In genomic region chr19:7427944-7428343, GRCh38 we compare ENCODE assay signal across 15 cellular contexts.
A peak's percentile ranks its signal among the peaks of the same experiment; 100 is the strongest.
DNase-seq lines count a peak whose midpoint lies in the region; ATAC-seq and TF ChIP-seq lines count a peak whose summit lies in the region.
"Had no signal": no experiment of that assay in that cellular context is flagged by ENCODE, and none has a peak within 500 bp of the region (broad histone marks: within the 10 kb centered on the region; RNA-seq: fewer than 3 reads in every experiment).

No MANE protein-coding gene starts in this region.

- H3K27me3 ChIP-seq in uterus: no peaks in the 10 kb centered on the region
- H3K27me3 ChIP-seq: BLaER1 treated with 17β-estradiol and CSF1 and Interleukin-3, amounts not matched to agents 10 nM and 100 nM; brain microvascular endothelial cell; gastrocnemius medialis; transverse colon had no signal

- no peak for TF ChIP-seq CTCF in WTC11 (IDR thresholded peaks at IDR 0.05)
- no peak for TF ChIP-seq CTCF in fibroblast of villous mesenchyme (IDR thresholded peaks at IDR 0.05; ENCODE audit: insufficient read depth, low read depth, low read length)
- no peak for TF ChIP-seq CTCF in uterus (IDR thresholded peaks at IDR 0.05)

- peaks cover 7% of the 10 kb centered on the region for H3K4me1 Mint-ChIP-seq in activated naive CD4-positive, alpha-beta T cell treated with anti-CD3 and anti-CD28 coated beads, Interleukin-2, amount 50 U/mL, for 24 hours
- H3K4me1 Mint-ChIP-seq in WTC11: no peaks in the 10 kb centered on the region
- peaks cover 35% of the 10 kb centered on the region for H3K4me1 Mint-ChIP-seq in stimulated activated naive CD8-positive, alpha-beta T cell treated with anti-CD3 and anti-CD28 coated beads, Interleukin-15, amount 100 ng/mL, for 72 hours

- no peak overlapping the region for H3K27ac ChIP-seq in uterus
- H3K27ac ChIP-seq: BLaER1 treated with 17β-estradiol and CSF1 and Interleukin-3, amounts not matched to agents 10 nM and 100 nM; brain microvascular endothelial cell; gastrocnemius medialis had no signal

- no peaks in the 10 kb centered on the region for H3K9me3 ChIP-seq in uterus
- H3K9me3 ChIP-seq: BLaER1 treated with 17β-estradiol and CSF1 and Interleukin-3, amounts not matched to agents 10 nM and 100 nM; gastrocnemius medialis; transverse colon had no signal

- no peak for DNase-seq in activated naive CD4-positive, alpha-beta T cell treated with Interleukin-2 at 50 U/mL for 16 hours
- DNase-seq in WTC11 (ENCODE audit: low spot score): no peak
- peak; percentile 88 for DNase-seq in fibroblast of villous mesenchyme (ENCODE audit: low read depth)
- no peak for DNase-seq in stimulated activated naive CD8-positive, alpha-beta T cell treated with anti-CD3 and anti-CD28 coated beads, Interleukin-15, amount 100 ng/mL, for 72 hours
- DNase-seq in NCI-H1417 (lab: John Stamatoyannopoulos, UW): no peak
- no peak for DNase-seq in uterus
- DNase-seq: brain microvascular endothelial cell, DND-41, gastrocnemius medialis, kidney, NCI-H2171 had no signal

- H3K9me3 Mint-ChIP-seq in activated naive CD4-positive, alpha-beta T cell treated with anti-CD3 and anti-CD28 coated beads, Interleukin-2, amount 50 U/mL, for 24 hours: no peaks in the 10 kb centered on the region
- no peaks in the 10 kb centered on the region for H3K9me3 Mint-ChIP-seq in WTC11
- H3K9me3 Mint-ChIP-seq in stimulated activated naive CD8-positive, alpha-beta T cell treated with anti-CD3 and anti-CD28 coated beads, Interleukin-15, amount 100 ng/mL, for 72 hours: no peaks in the 10 kb centered on the region

- ATAC-seq in WTC11: no peak
- no peak for ATAC-seq in stimulated activated naive CD8-positive, alpha-beta T cell treated with anti-CD3 and anti-CD28 coated beads, Interleukin-15, amount 100 ng/mL, for 72 hours
- no peak for ATAC-seq in GM18517 (IDR thresholded peaks at IDR 0.05; ENCODE audit: unreplicated experiment)
- ATAC-seq: gastrocnemius medialis had no signal

- H3K4me1 ChIP-seq in uterus: no peaks in the 10 kb centered on the region
- H3K4me1 ChIP-seq: BLaER1 treated with 17β-estradiol and CSF1 and Interleukin-3, amounts not matched to agents 10 nM and 100 nM; gastrocnemius medialis had no signal

- no peaks in the 10 kb centered on the region for H3K36me3 ChIP-seq in uterus
- H3K36me3 ChIP-seq: gastrocnemius medialis had no signal

- H3K4me3 ChIP-seq in fibroblast of villous mesenchyme (ENCODE audit: low read depth, low read length) (no peak overlapping the region), uterus (no peak overlapping the region)
- H3K4me3 ChIP-seq: BLaER1 treated with 17β-estradiol and CSF1 and Interleukin-3, amounts not matched to agents 10 nM and 100 nM; gastrocnemius medialis; transverse colon had no signal

- H3K4me3 Mint-ChIP-seq in activated naive CD4-positive, alpha-beta T cell treated with anti-CD3 and anti-CD28 coated beads, Interleukin-2, amount 50 U/mL, for 24 hours: no peak overlapping the region
- no peak overlapping the region for H3K4me3 Mint-ChIP-seq in WTC11
- H3K4me3 Mint-ChIP-seq in stimulated activated naive CD8-positive, alpha-beta T cell treated with anti-CD3 and anti-CD28 coated beads, Interleukin-15, amount 100 ng/mL, for 72 hours: peak overlapping the region; percentile 7 to 18

- H3K36me3 Mint-ChIP-seq in activated naive CD4-positive, alpha-beta T cell treated with anti-CD3 and anti-CD28 coated beads, Interleukin-2, amount 50 U/mL, for 24 hours: peaks cover 2% of the 10 kb centered on the region
- H3K36me3 Mint-ChIP-seq in WTC11: no peaks in the 10 kb centered on the region

- POLR2A ChIA-PET in WTC11 (lab: Charles Lee): no interaction called here

- H3K27ac Mint-ChIP-seq in activated naive CD4-positive, alpha-beta T cell treated with anti-CD3 and anti-CD28 coated beads, Interleukin-2, amount 50 U/mL, for 24 hours: peak overlapping the region; percentile 84
- H3K27ac Mint-ChIP-seq in WTC11: peak overlapping the region; percentile 29
- peak overlapping the region; percentile 36 to 66 for H3K27ac Mint-ChIP-seq in stimulated activated naive CD8-positive, alpha-beta T cell treated with anti-CD3 and anti-CD28 coated beads, Interleukin-15, amount 100 ng/mL, for 72 hours

- H3K27me3 Mint-ChIP-seq in activated naive CD4-positive, alpha-beta T cell treated with anti-CD3 and anti-CD28 coated beads, Interleukin-2, amount 50 U/mL, for 24 hours: no peaks in the 10 kb centered on the region
- H3K27me3 Mint-ChIP-seq in WTC11 (ENCODE audit: low read depth): no peaks in the 10 kb centered on the region; the same call in 1 of the 2 replicates
- no peaks in the 10 kb centered on the region for H3K27me3 Mint-ChIP-seq in stimulated activated naive CD8-positive, alpha-beta T cell treated with anti-CD3 and anti-CD28 coated beads, Interleukin-15, amount 100 ng/mL, for 72 hours

- TF ChIP-seq POLR2A in uterus (IDR thresholded peaks at IDR 0.05): no peak

- CTCF ChIA-PET in WTC11 (lab: Charles Lee): no interaction called here

- intact Hi-C loops in uterus (cut with DNase I; ENCODE audit: low total_unique reads): no loop called here

TF ChIP-seq in WTC11, 78 proteins besides CTCF, POLR2A, EP300 and RAD21:
- TF ChIP-seq ZNF396 (CRISPR knock-in tag; IDR thresholded peaks at IDR 0.05; ENCODE audit: borderline replicate concordance): no peak

Comparison
In these comparisons a context has a peak if more than half of its experiments do, and no peak if none do; other contexts are left out.
1. H3K27ac Mint-ChIP-seq: peak in every context shown above with its lines; median percentile 84 in activated naive CD4-positive, alpha-beta T cell treated with anti-CD3 and anti-CD28 coated beads, Interleukin-2, amount 50 U/mL, for 24 hours; 51 in stimulated activated naive CD8-positive, alpha-beta T cell treated with anti-CD3 and anti-CD28 coated beads, Interleukin-15, amount 100 ng/mL, for 72 hours; 29 in WTC11.
2. H3K4me3 Mint-ChIP-seq: peak in stimulated activated naive CD8-positive, alpha-beta T cell treated with anti-CD3 and anti-CD28 coated beads, Interleukin-15, amount 100 ng/mL, for 72 hours (2 of 2); none in activated naive CD4-positive, alpha-beta T cell treated with anti-CD3 and anti-CD28 coated beads, Interleukin-2, amount 50 U/mL, for 24 hours (single experiment) and WTC11 (single experiment).